Comparison of ENCODE assay signal across 22 cellular contexts in the genomic region with DNA sequence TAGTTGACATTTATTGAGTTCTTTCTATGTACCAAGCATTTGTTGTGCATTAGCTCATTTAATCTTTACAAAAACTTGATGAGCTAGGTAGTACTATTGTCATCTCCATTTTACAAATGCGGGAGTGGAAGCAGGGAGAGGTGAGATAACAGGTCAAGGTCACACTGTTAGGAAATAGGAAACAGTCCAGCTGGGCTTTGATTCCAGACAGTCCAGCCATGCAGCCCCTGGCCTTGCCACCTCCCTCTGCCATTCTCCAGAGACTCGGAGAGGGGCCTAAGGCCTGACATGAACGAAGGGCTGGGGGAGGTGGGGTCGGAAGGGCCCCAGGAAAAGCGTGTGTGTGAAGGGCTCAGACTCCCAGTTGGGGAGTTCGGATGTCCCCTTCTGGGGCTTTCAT. TPM values are rescaled to one million over a fixed set of nuclear protein-coding genes. Genes with fewer than 3 reads are reported as not detected.
DNase-seq lines count a peak whose midpoint lies in the region; ATAC-seq, FAIRE-seq and TF ChIP-seq lines count a peak whose summit lies in the region.
"Had no signal": no experiment of that assay in that cellular context is flagged by ENCODE, and none has a peak within 500 bp of the region (broad histone marks: within the 10 kb centered on the region; RNA-seq: fewer than 3 reads in every experiment).

No MANE protein-coding gene starts in this region.

- DNase-seq in SK-N-SH (no peak), RWPE1 (ENCODE audit: low spot score) (no peak), left lobe of liver (ENCODE audit: low spot score) (no peak), small intestine (no peak), NCI-H2171 treated with DMSO at 0.1 percent for 48 hours (lab: John Stamatoyannopoulos, UW) (no peak)
- DNase-seq: activated CD4-positive, alpha-beta memory T cell treated with anti-CD3 and anti-CD28 coated beads for 36 hours; activated naive CD4-positive, alpha-beta T cell treated with anti-CD3 and anti-CD28 coated beads, Interleukin-2, amount 50 U/mL, for 16 hours; activated T-cell treated with anti-CD3 and anti-CD28 coated beads, Interleukin-2, amount 50 U/mL, for 1 hour; effector CD8-positive, alpha-beta T cell; IMR-90; kidney glomerular epithelial cell; NCI-H1417 treated with DMSO at 0.1 percent for 48 hours; NCI-H748 treated with DMSO at 0.1 percent for 48 hours; psoas muscle; stimulated activated CD4-positive, alpha-beta T cell treated with anti-CD3 and anti-CD28 coated beads, Interleukin-2, amount 100 ng/mL, for 48 hours had no signal

- no peak overlapping the region for H3K9ac ChIP-seq in SK-N-SH
- H3K9ac ChIP-seq: BLaER1, neural progenitor cell had no signal

- H3K4me2 ChIP-seq in SK-N-SH: no peak overlapping the region
- H3K4me2 ChIP-seq: neural progenitor cell had no signal

- 0 out of 2 replicates have a peak, but pooled peaks cover 8% of the 10 kb centered on the region for H4K20me1 ChIP-seq in SK-N-SH (ENCODE audit: insufficient read depth)

- H3K4me1 ChIP-seq in SK-N-SH (ENCODE audit: control insufficient read depth in 1 of 2, insufficient read depth in 2 of 2, low read depth in 1 of 2, low read length in 1 of 2) (peaks cover 3 to 92% of the 10 kb centered on the region in 2 experiments; a peak in 3 of 4 replicates), small intestine (ENCODE audit: control insufficient read depth in 2 of 2, insufficient read depth in 1 of 2, low read depth in 1 of 2, low read length in 1 of 2) (peaks cover 8 to 13% of the 10 kb centered on the region in 2 donors)
- H3K4me1 ChIP-seq: neural progenitor cell had no signal

- CTCF ChIA-PET in SK-N-SH (lab: Yijun Ruan, JAX): interaction anchor here (0.7 to 5.0 kb wide), 17 partner anchors 8 to 252 kb away, joined by 3 to 53 read pairs (median 4); a partner anchor contains a TSS
- CTCF ChIA-PET in RWPE1 (lab: Yijun Ruan, JAX): no interaction called here

- TF ChIP-seq POLR2A in GM18505 (IDR thresholded peaks at IDR 0.05; ENCODE audit: borderline replicate concordance, extremely low read depth, insufficient read depth, insufficient read length): no peak

- no peak for TF ChIP-seq RAD21 in SK-N-SH (IDR thresholded peaks at IDR 0.05; ENCODE audit: low read length)

- FAIRE-seq in small intestine (lab: Jason Lieb, UNC): no peak
- FAIRE-seq: GM12878 had no signal

- H3K9me3 ChIP-seq in SK-N-SH (no peaks in the 10 kb centered on the region), small intestine (ENCODE audit: control insufficient read depth, low read depth) (no peaks in the 10 kb centered on the region)
- H3K9me3 ChIP-seq: BLaER1, psoas muscle had no signal

- TF ChIP-seq EP300 in SK-N-SH (IDR thresholded peaks at IDR 0.05; ENCODE audit: borderline replicate concordance in 1 of 2, low read depth in 1 of 2, low read length in 1 of 2): no peak

- H3F3A ChIP-seq in SK-N-SH (replicated peaks; ENCODE audit: insufficient read depth): no peaks in the 10 kb centered on the region

- no peak overlapping the region for H2AFZ ChIP-seq in SK-N-SH (ENCODE audit: low read depth)
- H2AFZ ChIP-seq: neural progenitor cell had no signal

- no peak for TF ChIP-seq CTCF in SK-N-SH (IDR thresholded peaks at IDR 0.05)
- no peak for TF ChIP-seq CTCF in RWPE1 (conservative IDR thresholded peaks at IDR 0.05; ENCODE audit: low read depth)

- H3K79me2 ChIP-seq in SK-N-SH (ENCODE audit: insufficient read depth): 0 out of 2 replicates have a peak, but pooled peaks cover 4% of the 10 kb centered on the region

- no peaks in the 10 kb centered on the region for H3K9me2 ChIP-seq in SK-N-SH

- H3K27me3 ChIP-seq in SK-N-SH (ENCODE audit: insufficient read depth) (no peaks in the 10 kb centered on the region), small intestine (ENCODE audit: control insufficient read depth in 2 of 2, insufficient read depth in 2 of 2, low read length in 2 of 2) (no peaks in the 10 kb centered on the region)
- H3K27me3 ChIP-seq: BLaER1, neural progenitor cell had no signal

- H3K4me3 ChIP-seq in SK-N-SH (ENCODE audit: low read depth in 2 of 2, low read length in 1 of 2): no peak overlapping the region
- no peak overlapping the region for H3K4me3 ChIP-seq in small intestine (ENCODE audit: low read depth in 1 of 2, low read length in 2 of 2)
- H3K4me3 ChIP-seq: BLaER1, GM12878, neural progenitor cell, psoas muscle had no signal

- POLR2A ChIA-PET in SK-N-SH (lab: Yijun Ruan, JAX): interaction anchor here (0.8 to 1.7 kb wide), 11 partner anchors 10 to 420 kb away, joined by 3 to 6 read pairs (median 4); a partner anchor contains a TSS
- POLR2A ChIA-PET in RWPE1 (lab: Yijun Ruan, JAX; ENCODE audit: low non-redundant PET): no interaction called here

- peak overlapping the region in 1 of 2 experiments; percentile 96; a peak in 2 of 4 replicates for H3K27ac ChIP-seq in SK-N-SH (ENCODE audit: low read depth in 2 of 2, low read length in 1 of 2)
- H3K27ac ChIP-seq in RWPE1: peak overlapping the region; percentile 34
- H3K27ac ChIP-seq in small intestine (ENCODE audit: low read depth in 1 of 2, low read length in 1 of 2): peak overlapping the region; percentile 79 to 91
- H3K27ac ChIP-seq: 22Rv1, BLaER1, neural progenitor cell, psoas muscle had no signal

- ATAC-seq in SK-N-SH treated with all-trans-retinoic acid at 6 μM for 48 hours (no peak), left lobe of liver (peak; percentile 61), HG03280 (IDR thresholded peaks at IDR 0.05; ENCODE audit: unreplicated experiment) (no peak), GM18505 (IDR thresholded peaks at IDR 0.05; ENCODE audit: unreplicated experiment) (no peak)
- ATAC-seq: GM12878, psoas muscle had no signal

- 69% methylated on average over 6 of the region's 6 CpGs for WGBS in SK-N-SH (ENCODE audit: low lambda C conversion rate)
- WGBS in small intestine, 3 donors: 26 to 58% (median 46%) methylated on average over 6 of the region's 6 CpGs

- H3K36me3 ChIP-seq in SK-N-SH (replicated peaks in 1 of 2; ENCODE audit: control insufficient read depth in 1 of 2, insufficient read depth in 2 of 2, low read length in 1 of 2) (no peaks in the 10 kb centered on the region), small intestine (ENCODE audit: control insufficient read depth in 2 of 2, insufficient read depth in 2 of 2, low read length in 2 of 2) (no peaks in the 10 kb centered on the region)
- H3K36me3 ChIP-seq: neural progenitor cell had no signal

TF ChIP-seq in SK-N-SH, 30 proteins besides CTCF, POLR2A, EP300 and RAD21:
- TF ChIP-seq RCOR1 (IDR thresholded peaks at IDR 0.05; ENCODE audit: low read length): 0 out of 2 replicates have a peak, but pooled peaks have one; percentile 32
- TF ChIP-seq, protein P1, sequence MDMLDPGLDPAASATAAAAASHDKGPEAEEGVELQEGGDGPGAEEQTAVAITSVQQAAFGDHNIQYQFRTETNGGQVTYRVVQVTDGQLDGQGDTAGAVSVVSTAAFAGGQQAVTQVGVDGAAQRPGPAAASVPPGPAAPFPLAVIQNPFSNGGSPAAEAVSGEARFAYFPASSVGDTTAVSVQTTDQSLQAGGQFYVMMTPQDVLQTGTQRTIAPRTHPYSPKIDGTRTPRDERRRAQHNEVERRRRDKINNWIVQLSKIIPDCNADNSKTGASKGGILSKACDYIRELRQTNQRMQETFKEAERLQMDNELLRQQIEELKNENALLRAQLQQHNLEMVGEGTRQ (IDR thresholded peaks at IDR 0.05; ENCODE audit: borderline replicate concordance, low read depth, low read length): no peak

TF ChIP-seq in SK-N-SH treated with all-trans-retinoic acid at 6 μM for 48 hours, 23 proteins besides CTCF, POLR2A, EP300 and RAD21 (continues in another document):
- TF ChIP-seq ARNTL (CRISPR knock-in tag; IDR thresholded peaks at IDR 0.05; ENCODE audit: borderline replicate concordance, low read depth) (no peak), SNAI2 (CRISPR knock-in tag; IDR thresholded peaks at IDR 0.05) (no peak), BACH2 (CRISPR knock-in tag; IDR thresholded peaks at IDR 0.05; ENCODE audit: borderline replicate concordance) (no peak), TCF4 (CRISPR knock-in tag; IDR thresholded peaks at IDR 0.05; ENCODE audit: borderline replicate concordance) (no peak), CSDC2 (CRISPR knock-in tag; IDR thresholded peaks at IDR 0.05) (no peak), ISL1 (CRISPR knock-in tag; IDR thresholded peaks at IDR 0.05) (no peak), PPARA (CRISPR knock-in tag; IDR thresholded peaks at IDR 0.05; ENCODE audit: borderline replicate concordance) (no peak)
- TF ChIP-seq, protein P2, sequence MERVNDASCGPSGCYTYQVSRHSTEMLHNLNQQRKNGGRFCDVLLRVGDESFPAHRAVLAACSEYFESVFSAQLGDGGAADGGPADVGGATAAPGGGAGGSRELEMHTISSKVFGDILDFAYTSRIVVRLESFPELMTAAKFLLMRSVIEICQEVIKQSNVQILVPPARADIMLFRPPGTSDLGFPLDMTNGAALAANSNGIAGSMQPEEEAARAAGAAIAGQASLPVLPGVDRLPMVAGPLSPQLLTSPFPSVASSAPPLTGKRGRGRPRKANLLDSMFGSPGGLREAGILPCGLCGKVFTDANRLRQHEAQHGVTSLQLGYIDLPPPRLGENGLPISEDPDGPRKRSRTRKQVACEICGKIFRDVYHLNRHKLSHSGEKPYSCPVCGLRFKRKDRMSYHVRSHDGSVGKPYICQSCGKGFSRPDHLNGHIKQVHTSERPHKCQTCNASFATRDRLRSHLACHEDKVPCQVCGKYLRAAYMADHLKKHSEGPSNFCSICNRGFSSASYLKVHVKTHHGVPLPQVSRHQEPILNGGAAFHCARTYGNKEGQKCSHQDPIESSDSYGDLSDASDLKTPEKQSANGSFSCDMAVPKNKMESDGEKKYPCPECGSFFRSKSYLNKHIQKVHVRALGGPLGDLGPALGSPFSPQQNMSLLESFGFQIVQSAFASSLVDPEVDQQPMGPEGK (CRISPR knock-in tag; IDR thresholded peaks at IDR 0.05; ENCODE audit: borderline replicate concordance): no peak

RNA-seq across cellular contexts. Expression of a gene that starts 55.6 kb away (rescaled TPM):
- polyA plus RNA-seq in SK-N-SH (2012; rRNA removed) (253 and 273 TPM in 2 replicates), small intestine (100 to 1,000 TPM in 1 of 3 donors, 10 to 100 TPM in 2; 12.5 to 109 (median 21.9) TPM)
- polyA plus RNA-seq in SK-N-SH (2012; cell fraction: cytosol; rRNA removed): 286 and 365 TPM in 2 replicates
- polyA plus RNA-seq in SK-N-SH (2012; cell fraction: nucleus; rRNA removed): 192 and 200 TPM in 2 replicates
- 16.2 TPM for total RNA-seq in left lobe of liver
